ENCODE assay signal across 8 cellular contexts in the genomic region with DNA sequence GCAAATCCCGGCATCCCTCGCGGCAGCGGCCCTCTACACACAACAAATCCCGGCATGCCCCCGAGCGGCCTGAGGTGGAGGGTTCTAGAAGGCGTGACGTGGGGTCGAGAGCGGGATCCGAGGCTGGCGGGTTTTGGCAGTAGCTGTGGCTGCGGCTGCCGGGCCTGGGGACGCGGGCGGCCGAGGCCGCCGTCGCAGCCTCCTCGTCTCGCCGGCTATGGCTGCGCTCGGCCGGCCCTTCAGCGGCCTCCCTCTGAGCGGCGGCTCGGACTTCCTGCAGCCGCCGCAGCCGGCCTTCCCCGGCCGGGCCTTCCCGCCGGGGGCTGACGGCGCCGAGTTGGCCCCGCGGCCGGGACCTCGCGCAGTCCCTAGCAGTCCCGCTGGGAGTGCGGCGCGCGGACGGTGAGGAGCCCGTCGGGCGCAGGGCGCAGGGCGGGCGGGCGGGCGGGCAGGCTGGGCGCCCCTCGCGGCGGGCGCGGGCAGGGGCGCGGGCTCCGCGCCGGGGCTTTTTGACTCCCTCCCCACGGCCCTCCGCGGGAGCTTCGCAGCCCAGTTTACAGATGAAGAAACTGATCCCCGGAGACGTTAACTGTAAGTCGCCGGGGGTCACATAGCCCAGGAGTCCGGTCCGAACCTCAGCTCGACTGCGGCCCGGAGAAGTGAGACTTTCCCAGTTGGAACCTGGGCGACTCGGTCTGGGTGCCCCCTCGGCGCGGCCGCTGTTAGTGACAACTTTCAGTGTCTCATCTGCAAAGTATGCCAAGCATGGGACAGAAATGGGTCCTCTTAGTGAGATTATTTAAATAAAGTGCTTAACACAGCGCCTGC.
DNase-seq lines count a peak whose midpoint lies in the region; ATAC-seq lines count a peak whose summit lies in the region.

Gene CCDC117, plus strand, starts transcription at position 63 of the 828 bp plus-strand sequence. Its CDS starts 155 bp downstream, at position 218.

- peak; percentile 80 to 82 for DNase-seq in AML-193 (lab: John Stamatoyannopoulos, UW)
- peak; percentile 75 for DNase-seq in NCI-H345 treated with DMSO at 0.1 percent for 48 hours (lab: John Stamatoyannopoulos, UW; ENCODE audit: unreplicated experiment)
- DNase-seq in central memory CD8-positive, alpha-beta T cell (ENCODE audit: low spot score in 2 of 2), result peak; percentile 83
- DNase-seq in islet precursor cell, result peak; percentile 98
- peak; percentile 91 for DNase-seq in stimulated activated CD4-positive, alpha-beta T cell treated with anti-CD3 and anti-CD28 coated beads, Interleukin-12 subunit alpha, Interleukin-12 subunit beta, amount 100 ng/mL, for 4 hours

- H3K27me3 Mint-ChIP-seq in central memory CD8-positive, alpha-beta T cell, result no peaks in the 10 kb centered on the region

- ATAC-seq in GM19035 (IDR thresholded peaks at IDR 0.05; ENCODE audit: unreplicated experiment) (peak; percentile 90), HG03342 (IDR thresholded peaks at IDR 0.05; ENCODE audit: unreplicated experiment) (peak; percentile 86)
- peak; percentile 89 to 90 for ATAC-seq in activated CD4-positive, CD25-positive, alpha-beta regulatory T cell treated with anti-CD3 and anti-CD28 coated beads, Interleukin-2, amount 50 U/mL, for 24 hours
- peak; percentile 96 for ATAC-seq in central memory CD8-positive, alpha-beta T cell (replicated peaks; ENCODE audit: extremely low read depth, poor library complexity, severe bottlenecking)

- H3K9me3 Mint-ChIP-seq in central memory CD8-positive, alpha-beta T cell, result no peaks in the 10 kb centered on the region

- H3K36me3 Mint-ChIP-seq in central memory CD8-positive, alpha-beta T cell (ENCODE audit: insufficient read depth), result peaks cover 42% of the 10 kb centered on the region

- H3K27ac Mint-ChIP-seq in central memory CD8-positive, alpha-beta T cell (ENCODE audit: low read depth), result peak within 1 kb of the TSS; percentile 68

- peak within 1 kb of the TSS; percentile 89 for H3K4me3 Mint-ChIP-seq in central memory CD8-positive, alpha-beta T cell

- peaks cover 26% of the 10 kb centered on the region for H3K4me1 Mint-ChIP-seq in central memory CD8-positive, alpha-beta T cell

Comparison
In these comparisons a context has a peak if more than half of its experiments do, and no peak if none do; other contexts are left out.
1. Peak in every context shown above with its lines: DNase-seq and ATAC-seq.